In genomic region chr16:79814124-79814523, GRCh38 we compare ENCODE assay signal across 16 cellular contexts.
DNase-seq lines count a peak whose midpoint lies in the region; ATAC-seq and TF ChIP-seq lines count a peak whose summit lies in the region.
"Had no signal": no experiment of that assay in that cellular context is flagged by ENCODE, and none has a peak within 500 bp of the region (broad histone marks: within the 10 kb centered on the region; RNA-seq: fewer than 3 reads in every experiment).

No MANE protein-coding gene starts in this region.

- no peak overlapping the region for H3K9ac ChIP-seq in mammary epithelial cell (ENCODE audit: insufficient read depth, low read length)
- H3K9ac ChIP-seq in MM.1S (ENCODE audit: low read length): no peak overlapping the region
- H3K9ac ChIP-seq: GM23248 had no signal

- H3K79me2 ChIP-seq in mammary epithelial cell (ENCODE audit: insufficient read depth, low read length): no peaks in the 10 kb centered on the region
- no peaks in the 10 kb centered on the region for H3K79me2 ChIP-seq in MM.1S (ENCODE audit: low read length)

- no peaks in the 10 kb centered on the region for H4K20me1 ChIP-seq in mammary epithelial cell (ENCODE audit: insufficient read depth, low read length)
- H4K20me1 ChIP-seq in MM.1S (ENCODE audit: insufficient read depth, low read length): no peaks in the 10 kb centered on the region

- H2AFZ ChIP-seq in mammary epithelial cell (ENCODE audit: low read depth, low read length) (no peak overlapping the region), MM.1S (ENCODE audit: low read length) (no peak overlapping the region)
- H2AFZ ChIP-seq: GM23248 had no signal

- H3K36me3 ChIP-seq in RWPE2 (ENCODE audit: low read depth) (no peaks in the 10 kb centered on the region), mammary epithelial cell (ENCODE audit: insufficient read depth, low read length) (no peaks in the 10 kb centered on the region), MM.1S (replicated peaks; ENCODE audit: insufficient read depth, low read length) (no peaks in the 10 kb centered on the region)

- H3K4me3 ChIP-seq in RWPE2 (ENCODE audit: severe bottlenecking) (no peak overlapping the region), mammary epithelial cell (replicated peaks in 1 of 3; ENCODE audit: insufficient read depth in 1 of 3, low read depth in 2 of 3, low read length in 3 of 3) (no peak overlapping the region), MM.1S (ENCODE audit: low read length) (no peak overlapping the region)
- H3K4me3 ChIP-seq: GM23248 had no signal

- no peaks in the 10 kb centered on the region for H3K27me3 ChIP-seq in RWPE2 (ENCODE audit: insufficient read depth, poor library complexity, severe bottlenecking)
- H3K27me3 ChIP-seq in mammary epithelial cell (ENCODE audit: insufficient read depth, low read length): no peaks in the 10 kb centered on the region
- no peaks in the 10 kb centered on the region for H3K27me3 ChIP-seq in foreskin keratinocyte
- no peaks in the 10 kb centered on the region for H3K27me3 ChIP-seq in MM.1S (replicated peaks; ENCODE audit: insufficient read depth, low read length)

- H3F3A ChIP-seq in MM.1S (ENCODE audit: insufficient read depth, low read length): no peaks in the 10 kb centered on the region

- TF ChIP-seq CTCF in RWPE2 (IDR thresholded peaks at IDR 0.05; ENCODE audit: poor library complexity, severe bottlenecking): no peak
- TF ChIP-seq CTCF in mammary epithelial cell (conservative IDR thresholded peaks at IDR 0.05 in 1 of 2, IDR thresholded peaks at IDR 0.05 in 1 of 2; ENCODE audit: extremely low read depth in 1 of 2, insufficient read depth in 1 of 2, low read depth in 1 of 2, low read length in 2 of 2): no peak
- no peak for TF ChIP-seq CTCF in foreskin keratinocyte (conservative IDR thresholded peaks at IDR 0.05)
- TF ChIP-seq CTCF in MM.1S (IDR thresholded peaks at IDR 0.05; ENCODE audit: low read length): no peak

- dilution Hi-C loops in mammary epithelial cell (cut with HindIII; ENCODE audit: low sequenced_read_pairs): no loop called here

- DNase-seq in RWPE2 (ENCODE audit: low spot score) (no peak), mammary epithelial cell (peak; percentile 21), foreskin keratinocyte (no peak), MM.1S (no peak), NCI-H2107 treated with DMSO at 0.1 percent for 48 hours (lab: John Stamatoyannopoulos, UW; ENCODE audit: unreplicated experiment) (no peak)
- DNase-seq: C1 segment of cervical spinal cord; Calu3; CD4-positive, alpha-beta memory T cell; COR-L47; DMS53; DMS79 treated with DMSO at 0.1 percent for 48 hours; GF-D8; GM23248; H7; HCEC 1CT had no signal

- no TSS peak for BruUV-seq in mammary epithelial cell (replicated peaks; lab: Mats Ljungman, UMichigan)

- CTCF ChIA-PET in mammary epithelial cell (lab: Charles Lee; ENCODE audit: low non-redundant PET): no interaction called here

- 71% methylated on average over 2 of the region's 2 CpGs for WGBS in mammary epithelial cell (ENCODE audit: low coverage, missing lambda C conversion rate)

- H3K9me2 ChIP-seq in MM.1S (replicated peaks; ENCODE audit: insufficient read depth, low read length): no peaks in the 10 kb centered on the region

- no peaks in the 10 kb centered on the region for H3K9me3 ChIP-seq in RWPE2 (ENCODE audit: severe bottlenecking)
- H3K9me3 ChIP-seq in mammary epithelial cell (replicated peaks; ENCODE audit: insufficient read depth, low read length): no peaks in the 10 kb centered on the region
- H3K9me3 ChIP-seq in MM.1S (replicated peaks; ENCODE audit: insufficient read depth, low read length): no peaks in the 10 kb centered on the region

- H3K4me1 ChIP-seq in RWPE2 (ENCODE audit: insufficient read depth, poor library complexity, severe bottlenecking): peaks cover 40% of the 10 kb centered on the region
- H3K4me1 ChIP-seq in mammary epithelial cell (ENCODE audit: insufficient read depth, low read length): peaks cover 29% of the 10 kb centered on the region
- peaks cover 21% of the 10 kb centered on the region for H3K4me1 ChIP-seq in foreskin keratinocyte
- no peaks in the 10 kb centered on the region for H3K4me1 ChIP-seq in MM.1S (ENCODE audit: low read length)

- no peak overlapping the region for H3K4me2 ChIP-seq in mammary epithelial cell (ENCODE audit: insufficient read depth, low read depth, low read length)
- H3K4me2 ChIP-seq in MM.1S (ENCODE audit: low read depth, low read length): no peak overlapping the region

- ATAC-seq in RWPE2 (ENCODE audit: low read depth) (peak; percentile 73), foreskin keratinocyte (peak; percentile 18), HG02870 (IDR thresholded peaks at IDR 0.05; ENCODE audit: unreplicated experiment) (no peak)

- in situ Hi-C loops in mammary epithelial cell (cut with MboI; ENCODE audit: low sequenced_read_pairs in 2 of 2): no loop called here

- H3K27ac ChIP-seq in RWPE2 (ENCODE audit: poor library complexity, severe bottlenecking) (peak overlapping the region; percentile 49), mammary epithelial cell (ENCODE audit: insufficient read depth, low read depth, low read length) (no peak overlapping the region), foreskin keratinocyte (no peak overlapping the region), MM.1S (ENCODE audit: low read length) (no peak overlapping the region)
- H3K27ac ChIP-seq: GM23248 had no signal

- intact Hi-C loops in mammary epithelial cell (cut with micrococcal nuclease): no loop called here
